8 cellular contexts compared by ENCODE assay signal in genomic region chr17:34306466-34306865, GRCh38. TPM values are rescaled to one million over a fixed set of nuclear protein-coding genes. Genes with fewer than 3 reads are reported as not detected.
DNase-seq lines count a peak whose midpoint lies in the region; ATAC-seq and TF ChIP-seq lines count a peak whose summit lies in the region.

No MANE protein-coding gene starts in this region.

- DNase-seq in H4 (ENCODE audit: low spot score) (peak; percentile 49), adipocyte (ENCODE audit: low read depth) (peak; percentile 77), left ventricle myocardium inferior (no peak), DMS79 treated with DMSO at 0.1 percent for 48 hours (lab: John Stamatoyannopoulos, UW) (no peak), ureter (ENCODE audit: low spot score) (no peak)
- no peak for DNase-seq in stimulated activated CD4-positive, alpha-beta T cell treated with anti-CD3 and anti-CD28 coated beads, Interleukin-4, amount 100 ng/mL, for 4 hours

- ATAC-seq in GM21786 (IDR thresholded peaks at IDR 0.05; ENCODE audit: unreplicated experiment) = no peak

- peaks cover 39% of the 10 kb centered on the region for H3K4me1 ChIP-seq in adipocyte (ENCODE audit: control insufficient read depth, insufficient read depth, low read length)
- H3K4me1 ChIP-seq in left ventricle myocardium inferior = peaks cover 47% of the 10 kb centered on the region
- H3K4me1 ChIP-seq in skeletal muscle tissue (ENCODE audit: control insufficient read depth in 3 of 3, insufficient read depth in 3 of 3, low read length in 3 of 3) = peaks cover 9 to 19% (median 19%) of the 10 kb centered on the region in 3 donors

- H3K9me3 ChIP-seq in adipocyte (ENCODE audit: control insufficient read depth, low read length) (no peaks in the 10 kb centered on the region), left ventricle myocardium inferior (replicated peaks) (no peaks in the 10 kb centered on the region), skeletal muscle tissue (ENCODE audit: control insufficient read depth in 3 of 3, low read length in 3 of 3) (no peaks in the 10 kb centered on the region)

- peak overlapping the region; percentile 57 for H3K9ac ChIP-seq in adipocyte (ENCODE audit: low read length)
- no peak overlapping the region for H3K9ac ChIP-seq in skeletal muscle tissue (ENCODE audit: low read depth in 1 of 3, low read length in 3 of 3)

- peak; percentile 70 for TF ChIP-seq CTCF in left ventricle myocardium inferior (IDR thresholded peaks at IDR 0.05; ENCODE audit: borderline replicate concordance)

- intact Hi-C loops in left ventricle myocardium inferior (cut with micrococcal nuclease) = loop anchor here (5.0 to 10.0 kb wide), 2 partner anchors 58 to 104 kb away; partner anchors contain the start of gene CCL1

- H3K4me3 ChIP-seq in adipocyte (ENCODE audit: low read length) (peak overlapping the region; percentile 35), left ventricle myocardium inferior (no peak overlapping the region), skeletal muscle tissue (ENCODE audit: low read length in 3 of 3) (no peak overlapping the region)

- H3K27ac ChIP-seq in left ventricle myocardium inferior (replicated peaks) = peak overlapping the region; percentile 68
- H3K27ac ChIP-seq in skeletal muscle tissue (ENCODE audit: low read depth, low read length) = peak overlapping the region; percentile 15

- no peaks in the 10 kb centered on the region for H3K36me3 ChIP-seq in adipocyte (ENCODE audit: control insufficient read depth, insufficient read depth, low read length, severe bottlenecking)
- H3K36me3 ChIP-seq in left ventricle myocardium inferior = no peaks in the 10 kb centered on the region
- H3K36me3 ChIP-seq in skeletal muscle tissue (ENCODE audit: control insufficient read depth in 3 of 3, insufficient read depth in 3 of 3, low read length in 3 of 3) = no peaks in the 10 kb centered on the region

- no peaks in the 10 kb centered on the region for H3K27me3 ChIP-seq in adipocyte (replicated peaks; ENCODE audit: control insufficient read depth, insufficient read depth, low read length)
- no peaks in the 10 kb centered on the region for H3K27me3 ChIP-seq in left ventricle myocardium inferior (ENCODE audit: low read depth)
- no peaks in the 10 kb centered on the region for H3K27me3 ChIP-seq in skeletal muscle tissue (ENCODE audit: control insufficient read depth in 3 of 3, insufficient read depth in 3 of 3, low read length in 3 of 3)

RNA-seq across cellular contexts. Expression of gene CCL8, which starts 12.8 kb away (rescaled TPM):
- total RNA-seq in H4 (2014; rRNA removed; shearing (Covaris generic)) = not detected in 2 replicates
- total RNA-seq in left ventricle myocardium inferior = 0.41 TPM
- 1.0 TPM for total RNA-seq in skeletal muscle tissue
- total RNA-seq in ureter = not detected

RNA-seq across cellular contexts. Expression of gene CCL11, which starts 20.9 kb away (rescaled TPM):
- total RNA-seq in H4 (2014; rRNA removed; shearing (Covaris generic)) = not detected in 2 replicates
- total RNA-seq in left ventricle myocardium inferior (3.8 TPM), skeletal muscle tissue (not detected), ureter (not detected)

RNA-seq across cellular contexts. Expression of gene CCL7, which starts 36.4 kb away (rescaled TPM):
- not detected in 2 replicates for total RNA-seq in H4 (2014; rRNA removed; shearing (Covaris generic))
- total RNA-seq in left ventricle myocardium inferior = not detected
- total RNA-seq in skeletal muscle tissue = not detected
- not detected for total RNA-seq in ureter

RNA-seq across cellular contexts. Expression of gene CCL13, which starts 49.8 kb away (rescaled TPM):
- not detected in 2 replicates for total RNA-seq in H4 (2014; rRNA removed; shearing (Covaris generic))
- total RNA-seq in left ventricle myocardium inferior (0.74 TPM), skeletal muscle tissue (3.7 TPM), ureter (2.1 TPM)

RNA-seq across cellular contexts. Expression of gene CCL2, which starts 51.4 kb away (rescaled TPM):
- 64.2 and 86.8 TPM in 2 replicates for total RNA-seq in H4 (2014; rRNA removed; shearing (Covaris generic))
- total RNA-seq in left ventricle myocardium inferior (24.3 TPM), skeletal muscle tissue (20.4 TPM), ureter (31.7 TPM)

Comparison
In these comparisons a context has a peak if more than half of its experiments do, and no peak if none do; other contexts are left out.
1. DNase-seq: peak in H4 (single experiment) and adipocyte (single experiment); none in left ventricle myocardium inferior (single experiment), DMS79 treated with DMSO at 0.1 percent for 48 hours (single experiment), stimulated activated CD4-positive, alpha-beta T cell treated with anti-CD3 and anti-CD28 coated beads, Interleukin-4, amount 100 ng/mL, for 4 hours (0 of 2) and ureter (single experiment).